Comparison of ENCODE assay signal across 15 cellular contexts in genomic region chr3:56759532-56759931, GRCh38. TPM values are rescaled to one million over a fixed set of nuclear protein-coding genes. Genes with fewer than 3 reads are reported as not detected.
DNase-seq lines count a peak whose midpoint lies in the region; ATAC-seq lines count a peak whose summit lies in the region.
"Had no signal": no experiment of that assay in that cellular context is flagged by ENCODE, and none has a peak within 500 bp of the region (broad histone marks: within the 10 kb centered on the region; RNA-seq: fewer than 3 reads in every experiment).

No MANE protein-coding gene starts in this region.

- H3K4me3 Mint-ChIP-seq in activated T-cell treated with anti-CD3 and anti-CD28 coated beads, Interleukin-2, amount 50 U/mL, for 24 hours = peak overlapping the region; percentile 57
- H3K4me3 Mint-ChIP-seq in T-cell = peak overlapping the region; percentile 15 to 71 (median 58)
- peak overlapping the region; percentile 66 to 72 for H3K4me3 Mint-ChIP-seq in effector memory CD8-positive, alpha-beta T cell
- peak overlapping the region; percentile 75 to 81 for H3K4me3 Mint-ChIP-seq in stimulated activated naive CD8-positive, alpha-beta T cell treated with anti-CD3 and anti-CD28 coated beads, Interleukin-15, amount 100 ng/mL, for 72 hours

- no peaks in the 10 kb centered on the region for H3K27me3 Mint-ChIP-seq in activated T-cell treated with anti-CD3 and anti-CD28 coated beads, Interleukin-2, amount 50 U/mL, for 24 hours
- H3K27me3 Mint-ChIP-seq in T-cell = no peaks in the 10 kb centered on the region
- no peaks in the 10 kb centered on the region for H3K27me3 Mint-ChIP-seq in effector memory CD8-positive, alpha-beta T cell
- H3K27me3 Mint-ChIP-seq in stimulated activated naive CD8-positive, alpha-beta T cell treated with anti-CD3 and anti-CD28 coated beads, Interleukin-15, amount 100 ng/mL, for 72 hours = no peaks in the 10 kb centered on the region

- peaks cover 76% of the 10 kb centered on the region for H3K36me3 Mint-ChIP-seq in activated T-cell treated with anti-CD3 and anti-CD28 coated beads, Interleukin-2, amount 50 U/mL, for 24 hours (ENCODE audit: low read depth)
- peaks cover 63% of the 10 kb centered on the region for H3K36me3 Mint-ChIP-seq in T-cell
- H3K36me3 Mint-ChIP-seq in effector memory CD8-positive, alpha-beta T cell (ENCODE audit: insufficient read depth) = peaks cover 49% of the 10 kb centered on the region

- H3K4me1 Mint-ChIP-seq in activated T-cell treated with anti-CD3 and anti-CD28 coated beads, Interleukin-2, amount 50 U/mL, for 24 hours (ENCODE audit: low read depth) = peaks cover 90% of the 10 kb centered on the region
- peaks cover 87 to 89% (median 88%) of the 10 kb centered on the region in 3 donors for H3K4me1 Mint-ChIP-seq in T-cell
- H3K4me1 Mint-ChIP-seq in effector memory CD8-positive, alpha-beta T cell (ENCODE audit: low read depth in 2 of 2) = peaks cover 64 to 79% of the 10 kb centered on the region in 2 donors
- peaks cover 93% of the 10 kb centered on the region for H3K4me1 Mint-ChIP-seq in stimulated activated naive CD8-positive, alpha-beta T cell treated with anti-CD3 and anti-CD28 coated beads, Interleukin-15, amount 100 ng/mL, for 72 hours

- H3K9me3 Mint-ChIP-seq in activated T-cell treated with anti-CD3 and anti-CD28 coated beads, Interleukin-2, amount 50 U/mL, for 24 hours = no peaks in the 10 kb centered on the region
- no peaks in the 10 kb centered on the region for H3K9me3 Mint-ChIP-seq in T-cell
- no peaks in the 10 kb centered on the region for H3K9me3 Mint-ChIP-seq in effector memory CD8-positive, alpha-beta T cell
- H3K9me3 Mint-ChIP-seq in stimulated activated naive CD8-positive, alpha-beta T cell treated with anti-CD3 and anti-CD28 coated beads, Interleukin-15, amount 100 ng/mL, for 72 hours = no peaks in the 10 kb centered on the region

- POLR2A ChIA-PET in T-cell (lab: Charles Lee) = no interaction called here

- peak overlapping the region; percentile 90 for H3K27ac Mint-ChIP-seq in activated T-cell treated with anti-CD3 and anti-CD28 coated beads, Interleukin-2, amount 50 U/mL, for 24 hours
- H3K27ac Mint-ChIP-seq in T-cell = peak overlapping the region; percentile 86 to 87
- H3K27ac Mint-ChIP-seq in effector memory CD8-positive, alpha-beta T cell = peak overlapping the region; percentile 86 to 100
- peak overlapping the region in 1 of 2 donors; percentile 91 for H3K27ac Mint-ChIP-seq in stimulated activated naive CD8-positive, alpha-beta T cell treated with anti-CD3 and anti-CD28 coated beads, Interleukin-15, amount 100 ng/mL, for 72 hours

- CTCF ChIA-PET in T-cell (lab: Charles Lee) = interaction anchor here (0.6 to 2.1 kb wide), 6 partner anchors 10 to 42 kb away, joined by 3 to 35 read pairs (median 6); partner anchors contain the start of gene ARHGEF3 (in 1 of the 2)

- ATAC-seq in T-cell (replicated peaks in 1 of 4) = no peak
- no peak for ATAC-seq in effector memory CD8-positive, alpha-beta T cell (replicated peaks)
- no peak for ATAC-seq in stimulated activated naive CD8-positive, alpha-beta T cell treated with anti-CD3 and anti-CD28 coated beads, Interleukin-15, amount 100 ng/mL, for 72 hours
- no peak for ATAC-seq in HG03457 (IDR thresholded peaks at IDR 0.05; ENCODE audit: unreplicated experiment)

- no peak for DNase-seq in activated T-cell treated with anti-CD3 and anti-CD28 coated beads, Interleukin-2, amount 50 U/mL, for 24 hours
- DNase-seq in activated T-cell treated with anti-CD3 and anti-CD28 coated beads for 4 hours (no peak), T-cell (no peak), HCEC 1CT (no peak), midbrain (lab: John Stamatoyannopoulos, UW) (no peak)
- DNase-seq in effector memory CD8-positive, alpha-beta T cell = no peak
- no peak for DNase-seq in stimulated activated naive CD8-positive, alpha-beta T cell treated with anti-CD3 and anti-CD28 coated beads, Interleukin-15, amount 100 ng/mL, for 72 hours
- DNase-seq: ACHN; activated CD4-positive, alpha-beta T cell treated with anti-CD3 and anti-CD28 coated beads, Interleukin-2, amount 50 U/mL, for 4 hours; adrenal gland; NCI-H2171; NCI-H82; stimulated activated CD4-positive, alpha-beta T cell treated with anti-CD3 and anti-CD28 coated beads, Interleukin-12 subunit alpha, Interleukin-12 subunit beta, amount 100 ng/mL, for 4 hours; substantia nigra had no signal

RNA-seq across cellular contexts. Expression of gene ARHGEF3, which starts 42.2 kb away (rescaled TPM):
- 100 to 1,000 TPM in 4 of 5 donors, 10 to 100 TPM in 1; 93.4 to 132 (median 124) TPM for total RNA-seq in T-cell
